8 cellular contexts compared by ENCODE assay signal in the genomic region with DNA sequence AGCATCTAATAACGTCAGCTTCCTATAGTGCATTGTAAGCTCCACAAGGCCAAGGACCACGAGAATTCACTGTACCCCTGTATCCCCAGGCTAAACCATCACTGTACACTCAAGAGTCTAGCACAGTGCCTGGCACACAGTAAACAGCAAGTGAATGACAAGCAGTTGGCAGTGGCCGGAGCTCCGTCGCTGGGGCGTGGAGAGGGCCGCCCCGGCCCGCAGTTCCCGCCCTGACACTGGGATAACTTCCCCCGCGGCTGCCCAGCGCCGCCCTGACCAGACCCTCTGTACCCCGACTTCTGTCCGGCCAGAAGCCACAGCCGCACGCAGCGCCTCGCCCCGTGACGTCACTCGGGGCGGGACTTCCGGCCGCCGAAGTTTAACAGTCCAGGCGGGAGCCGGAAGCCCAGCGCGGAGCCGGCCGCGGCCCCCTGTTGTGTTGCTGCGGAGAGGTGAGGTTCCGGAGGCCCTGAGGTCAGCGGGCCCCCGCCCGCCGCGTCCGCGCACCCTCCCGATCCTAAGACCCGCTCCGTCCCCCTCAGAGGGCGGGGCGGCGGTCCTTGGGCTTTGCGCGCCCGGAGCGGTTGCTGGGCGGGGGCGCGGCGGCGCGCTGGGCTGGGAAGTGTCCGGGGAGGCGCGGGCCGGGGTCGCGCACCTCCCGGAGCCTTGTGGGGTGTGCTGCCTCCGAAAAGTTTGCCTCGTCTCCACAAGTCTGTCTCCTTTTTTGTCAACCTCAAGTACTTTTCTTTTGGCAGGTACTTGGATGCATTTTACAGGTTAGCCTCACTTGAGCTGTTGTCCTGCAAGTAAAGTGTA. TPM values are rescaled to one million over a fixed set of nuclear protein-coding genes. Genes with fewer than 3 reads are reported as not detected.
DNase-seq lines count a peak whose midpoint lies in the region; ATAC-seq and TF ChIP-seq lines count a peak whose summit lies in the region.

Gene NEDD1 (plus strand): TSS at position 409 of the 816 bp plus-strand sequence. CDS start 2,503 bp downstream, outside the sequence.

- intact Hi-C loops in mucosa of descending colon (cut with DNase I, micrococcal nuclease): no loop called here

- no peak for TF ChIP-seq CTCF in OCI-LY3 (IDR thresholded peaks at IDR 0.05; ENCODE audit: low read depth, low read length)
- TF ChIP-seq CTCF in mucosa of descending colon (IDR thresholded peaks at IDR 0.05): no peak

- no peaks in the 10 kb centered on the region for H3K27me3 ChIP-seq in OCI-LY3 (ENCODE audit: low read depth, low read length)

- peaks cover 11% of the 10 kb centered on the region for H3K36me3 ChIP-seq in OCI-LY3 (replicated peaks; ENCODE audit: low read depth, low read length)
- H3K36me3 ChIP-seq in mucosa of descending colon (ENCODE audit: low read depth): no peaks in the 10 kb centered on the region

- peak; percentile 95 for ATAC-seq in GM21367 (IDR thresholded peaks at IDR 0.05; ENCODE audit: unreplicated experiment)
- peak; percentile 95 for ATAC-seq in mucosa of descending colon

- peak within 1 kb of the TSS; percentile 46 for H3K27ac ChIP-seq in OCI-LY3 (ENCODE audit: low read length)
- H3K27ac ChIP-seq in epithelial cell of prostate: peak within 1 kb of the TSS; percentile 62

- peaks cover 4% of the 10 kb centered on the region; the same call in 1 of the 2 replicates for H4K20me1 ChIP-seq in OCI-LY3 (ENCODE audit: insufficient read depth, low read length)

- H3K4me1 ChIP-seq in OCI-LY3 (ENCODE audit: low read length) (peaks cover 21% of the 10 kb centered on the region), mucosa of descending colon (ENCODE audit: low read depth) (no peaks in the 10 kb centered on the region)

- H3K9ac ChIP-seq in OCI-LY3 (ENCODE audit: low read length): peak within 1 kb of the TSS; percentile 96

- peak within 1 kb of the TSS; percentile 98 for H3K4me2 ChIP-seq in OCI-LY3 (ENCODE audit: low read length)

- peak within 1 kb of the TSS; percentile 94 for H2AFZ ChIP-seq in OCI-LY3 (ENCODE audit: low read depth, low read length)

- no peaks in the 10 kb centered on the region for H3K9me3 ChIP-seq in OCI-LY3 (ENCODE audit: insufficient read depth, low read length)
- no peaks in the 10 kb centered on the region for H3K9me3 ChIP-seq in mucosa of descending colon

- DNase-seq in D341Med (ENCODE audit: low spot score) (peak; percentile 94), HT-29 (ENCODE audit: low spot score) (peak; percentile 89), activated T-cell treated with anti-CD3 and anti-CD28 coated beads for 4 hours (peak; percentile 69), epithelial cell of prostate (ENCODE audit: low read depth, low spot score) (no peak), mucosa of descending colon (peak; percentile 91 to 92 (median 91))
- DNase-seq in stimulated activated CD8-positive, alpha-beta memory T cell treated with anti-CD3 and anti-CD28 coated beads, Interleukin-4, amount 100 ng/mL, for 1 hour (ENCODE audit: low read depth in 2 of 2, low spot score in 1 of 2): peak; percentile 65

- H3K4me3 ChIP-seq in OCI-LY3 (ENCODE audit: low read length) (peak within 1 kb of the TSS; percentile 93), mucosa of descending colon (peak within 1 kb of the TSS; percentile 83)

- peaks cover 47% of the 10 kb centered on the region for H3K79me2 ChIP-seq in OCI-LY3 (ENCODE audit: low read length)

RNA-seq across cellular contexts. Expression of gene NEDD1, which starts in this region (rescaled TPM):
- total RNA-seq in HT-29 (2014; rRNA removed; shearing (Covaris generic)): 12.4 and 18.6 TPM in 2 replicates
- 10 to 100 TPM; 12.0 to 17.5 (median 12.7) TPM for total RNA-seq in mucosa of descending colon
